In genomic region chr7:45180084-45180986, GRCh38 we compare ENCODE assay signal across 13 cellular contexts. TPM values are rescaled to one million over a fixed set of nuclear protein-coding genes. Genes with fewer than 3 reads are reported as not detected.
"Had no signal": no experiment of that assay in that cellular context is flagged by ENCODE, and none has a peak within 500 bp of the region (broad histone marks: within the 10 kb centered on the region; RNA-seq: fewer than 3 reads in every experiment).

No MANE protein-coding gene starts in this region.

- H3K27me3 Mint-ChIP-seq: activated naive CD4-positive, alpha-beta T cell treated with anti-CD3 and anti-CD28 coated beads, Interleukin-2, amount 50 U/mL, for 24 hours had no signal

- H3K9me3 Mint-ChIP-seq: activated naive CD4-positive, alpha-beta T cell treated with anti-CD3 and anti-CD28 coated beads, Interleukin-2, amount 50 U/mL, for 24 hours; activated T-cell treated with anti-CD3 and anti-CD28 coated beads, Interleukin-2, amount 50 U/mL, for 72 hours; brain; nephron had no signal

- H3K4me3 ChIP-seq: stomach had no signal

- H3K36me3 Mint-ChIP-seq: activated CD8-positive, alpha-beta memory T cell treated with anti-CD3 and anti-CD28 coated beads, Interleukin-2, amount 10 ng/mL, durations not matched to agents 7 days and 5 days; activated naive CD4-positive, alpha-beta T cell treated with anti-CD3 and anti-CD28 coated beads, Interleukin-2, amount 50 U/mL, for 24 hours; brain had no signal

- ATAC-seq: activated CD8-positive, alpha-beta memory T cell treated with anti-CD3 and anti-CD28 coated beads, Interleukin-2, amount 10 ng/mL, durations not matched to agents 7 days and 5 days; activated T-cell treated with anti-CD3 and anti-CD28 coated beads, Interleukin-2, amount 50 U/mL, for 72 hours; left colon; T-helper 17 cell had no signal

- H3K36me3 ChIP-seq: stomach had no signal

- H3K4me3 Mint-ChIP-seq: activated CD8-positive, alpha-beta memory T cell treated with anti-CD3 and anti-CD28 coated beads, Interleukin-2, amount 10 ng/mL, durations not matched to agents 7 days and 5 days; activated naive CD4-positive, alpha-beta T cell treated with anti-CD3 and anti-CD28 coated beads, Interleukin-2, amount 50 U/mL, for 24 hours; activated T-cell treated with anti-CD3 and anti-CD28 coated beads, Interleukin-2, amount 50 U/mL, for 72 hours; brain; nephron; T-helper 17 cell had no signal

- H3K27ac ChIP-seq: stomach had no signal

- DNase-seq: activated CD4-positive, alpha-beta T cell treated with anti-CD3 and anti-CD28 coated beads, Interleukin-2, amount 50 U/mL, for 48 hours; activated CD8-positive, alpha-beta memory T cell treated with anti-CD3 and anti-CD28 coated beads, Interleukin-2, amount 10 ng/mL, durations not matched to agents 7 days and 5 days; activated T-cell treated with anti-CD3 and anti-CD28 coated beads, Interleukin-2, amount 50 U/mL, for 72 hours; amygdala; dermis blood vessel endothelial cell; hypothalamus; left colon; mesenchymal stem cell; stomach; T-helper 17 cell had no signal

- H3K4me1 ChIP-seq: stomach had no signal

- H3K9me3 ChIP-seq: stomach had no signal

- H3K27ac Mint-ChIP-seq: activated CD8-positive, alpha-beta memory T cell treated with anti-CD3 and anti-CD28 coated beads, Interleukin-2, amount 10 ng/mL, durations not matched to agents 7 days and 5 days; activated T-cell treated with anti-CD3 and anti-CD28 coated beads, Interleukin-2, amount 50 U/mL, for 72 hours; brain; nephron; T-helper 17 cell had no signal

- H3K4me1 Mint-ChIP-seq: activated CD8-positive, alpha-beta memory T cell treated with anti-CD3 and anti-CD28 coated beads, Interleukin-2, amount 10 ng/mL, durations not matched to agents 7 days and 5 days; activated naive CD4-positive, alpha-beta T cell treated with anti-CD3 and anti-CD28 coated beads, Interleukin-2, amount 50 U/mL, for 24 hours; brain; nephron had no signal

RNA-seq across cellular contexts. Expression of gene RAMP3, which starts 22.7 kb away (rescaled TPM):
- total RNA-seq: activated CD8-positive, alpha-beta memory T cell treated with anti-CD3 and anti-CD28 coated beads, Interleukin-2, amount 10 ng/mL, durations not matched to agents 7 days and 5 days had no signal
